In genomic region chr2:19711470-19712372, GRCh38 we compare ENCODE assay signal across 8 cellular contexts.
DNase-seq lines count a peak whose midpoint lies in the region; ATAC-seq and TF ChIP-seq lines count a peak whose summit lies in the region.

No MANE protein-coding gene starts in this region.

- ATAC-seq in activated T-helper 17 cell treated with anti-CD3 and anti-CD28 coated beads, Interleukin-2, amount 50 U/mL, for 72 hours (replicated peaks) = peak; percentile 70
- peak; percentile 66 for ATAC-seq in aorta (ENCODE audit: low FRiP score)

- H3K27me3 ChIP-seq in AG04450 (ENCODE audit: control insufficient read depth, insufficient read depth, low read length) = no peaks in the 10 kb centered on the region
- no peaks in the 10 kb centered on the region for H3K27me3 ChIP-seq in aorta (ENCODE audit: control insufficient read depth in 1 of 2, insufficient read depth in 2 of 2, low read length in 1 of 2)
- no peaks in the 10 kb centered on the region for H3K27me3 ChIP-seq in sigmoid colon

- no peak overlapping the region for H3K4me3 Mint-ChIP-seq in activated T-helper 17 cell treated with anti-CD3 and anti-CD28 coated beads, Interleukin-2, amount 50 U/mL, for 72 hours

- H3K9me3 Mint-ChIP-seq in activated T-helper 17 cell treated with anti-CD3 and anti-CD28 coated beads, Interleukin-2, amount 50 U/mL, for 72 hours = peaks cover 4% of the 10 kb centered on the region

- no peak for TF ChIP-seq EP300 in sigmoid colon (IDR thresholded peaks at IDR 0.05)

- CTCF ChIA-PET in AG04450 (lab: Charles Lee) = no interaction called here

- H3K36me3 Mint-ChIP-seq in activated T-helper 17 cell treated with anti-CD3 and anti-CD28 coated beads, Interleukin-2, amount 50 U/mL, for 72 hours (ENCODE audit: low read depth) = no peaks in the 10 kb centered on the region

- peak; percentile 87 for DNase-seq in AG04450 (ENCODE audit: low read depth, low spot score)
- peak; percentile 98 for DNase-seq in HT1080 (ENCODE audit: low read depth)
- DNase-seq in iPS DF 19.7 (ENCODE audit: low read depth, low spot score) = peak; percentile 50
- peak in 1 of 2 donors; percentile 69 for DNase-seq in aorta
- DNase-seq in activated gamma-delta T cell (lab: John Stamatoyannopoulos, UW) = no peak
- DNase-seq in sigmoid colon = no peak
- DNase-seq in OCI-M1 (lab: John Stamatoyannopoulos, UW) = no peak

- H3K36me3 ChIP-seq in aorta (ENCODE audit: control insufficient read depth in 1 of 2, insufficient read depth in 2 of 2, low read length in 1 of 2) (no peaks in the 10 kb centered on the region), sigmoid colon (no peaks in the 10 kb centered on the region)

- H3K4me1 Mint-ChIP-seq in activated T-helper 17 cell treated with anti-CD3 and anti-CD28 coated beads, Interleukin-2, amount 50 U/mL, for 72 hours = no peaks in the 10 kb centered on the region

- H3K27ac ChIP-seq in AG04450 (ENCODE audit: low read depth, low read length) (peak overlapping the region; percentile 58), aorta (ENCODE audit: low read depth in 1 of 2, low read length in 2 of 2) (no peak overlapping the region), sigmoid colon (peak overlapping the region in 1 of 4 donors; percentile 59)

- peaks cover 5% of the 10 kb centered on the region for H3K27me3 Mint-ChIP-seq in activated T-helper 17 cell treated with anti-CD3 and anti-CD28 coated beads, Interleukin-2, amount 50 U/mL, for 72 hours

- TF ChIP-seq CTCF in AG04450 (IDR thresholded peaks at IDR 0.05; ENCODE audit: low read depth, low read length) (no peak), sigmoid colon (IDR thresholded peaks at IDR 0.05) (no peak)

- H3K27ac Mint-ChIP-seq in activated T-helper 17 cell treated with anti-CD3 and anti-CD28 coated beads, Interleukin-2, amount 50 U/mL, for 72 hours = no peak overlapping the region

- H3K4me3 ChIP-seq in AG04450 (ENCODE audit: low read depth, low read length) (no peak overlapping the region), aorta (ENCODE audit: low read length in 2 of 2) (no peak overlapping the region), sigmoid colon (no peak overlapping the region)

- intact Hi-C loops in aorta (cut with DNase I) (no loop called here), sigmoid colon (cut with DNase I) (no loop called here)

- H3K4me1 ChIP-seq in aorta (ENCODE audit: control insufficient read depth in 1 of 2, insufficient read depth in 2 of 2, low read length in 2 of 2) (no peaks in the 10 kb centered on the region), sigmoid colon (peaks cover 0 to 13% (median 3%) of the 10 kb centered on the region in 4 donors)

- POLR2A ChIA-PET in AG04450 (lab: Yijun Ruan, JAX) = no interaction called here

- no peak for TF ChIP-seq POLR2A in sigmoid colon (IDR thresholded peaks at IDR 0.05)

- H3K9me3 ChIP-seq in AG04450 (ENCODE audit: control insufficient read depth, insufficient read depth, low read length) (no peaks in the 10 kb centered on the region; the same call in 1 of the 2 replicates), aorta (ENCODE audit: control insufficient read depth, low read length) (no peaks in the 10 kb centered on the region), sigmoid colon (peaks cover 0 to 4% (median 0%) of the 10 kb centered on the region in 4 donors)

- 1 to 5% methylated on average over 5 of the region's 5 CpGs for WGBS in aorta, 2 donors
- 50 to 57% methylated on average over 5 of the region's 5 CpGs for WGBS in sigmoid colon, 2 donors

Comparison
In these comparisons a context has a peak if more than half of its experiments do, and no peak if none do; other contexts are left out.
1. DNase-seq: peak in AG04450 (single experiment), HT1080 (single experiment) and iPS DF 19.7 (single experiment); none in activated gamma-delta T cell (single experiment), sigmoid colon (single experiment) and OCI-M1 (single experiment).